10 cellular contexts compared by ENCODE assay signal in genomic region chr20:49413677-49414076, GRCh38.
A peak's percentile ranks its signal among the peaks of the same experiment; 100 is the strongest.
DNase-seq lines count a peak whose midpoint lies in the region; ATAC-seq and TF ChIP-seq lines count a peak whose summit lies in the region.
"Had no signal": no experiment of that assay in that cellular context is flagged by ENCODE, and none has a peak within 500 bp of the region (broad histone marks: within the 10 kb centered on the region; RNA-seq: fewer than 3 reads in every experiment).

No MANE protein-coding gene starts in this region.

- H3K4me1 ChIP-seq in gastroesophageal sphincter (peaks cover 5 to 100% (median 11%) of the 10 kb centered on the region in 3 donors), gastrocnemius medialis (peaks cover 67 to 73% of the 10 kb centered on the region in 2 donors)

- H3K4me3 Mint-ChIP-seq in T-helper 17 cell: no peak overlapping the region
- H3K4me3 Mint-ChIP-seq: CD4-positive, alpha-beta T cell; H9 had no signal

- no peaks in the 10 kb centered on the region for H3K36me3 ChIP-seq in gastroesophageal sphincter
- no peaks in the 10 kb centered on the region for H3K36me3 ChIP-seq in gastrocnemius medialis

- no peaks in the 10 kb centered on the region for H3K4me1 Mint-ChIP-seq in T-helper 17 cell

- no peak for TF ChIP-seq CTCF in gastroesophageal sphincter (IDR thresholded peaks at IDR 0.05)
- no peak for TF ChIP-seq CTCF in gastrocnemius medialis (IDR thresholded peaks at IDR 0.05 in 4 of 5, conservative IDR thresholded peaks at IDR 0.05 in 1 of 5)

- H3K9me3 ChIP-seq in T-helper 17 cell (ENCODE audit: control insufficient read depth, low read length, poor library complexity, severe bottlenecking) (no peaks in the 10 kb centered on the region), gastroesophageal sphincter (no peaks in the 10 kb centered on the region), gastrocnemius medialis (no peaks in the 10 kb centered on the region)

- intact Hi-C loops in gastrocnemius medialis (cut with DNase I; ENCODE audit: low total_unique reads): no loop called here
- intact Hi-C loops in sciatic nerve (cut with DNase I): no loop called here

- DNase-seq in T-helper 17 cell: no peak
- DNase-seq in gastrocnemius medialis: no peak
- DNase-seq in DMS 273 (lab: John Stamatoyannopoulos, UW; ENCODE audit: unreplicated experiment): no peak
- no peak for DNase-seq in AG08395 (ENCODE audit: low spot score)
- no peak for DNase-seq in sciatic nerve (ENCODE audit: low spot score)
- DNase-seq: CD4-positive, alpha-beta T cell; DMS79 treated with DMSO at 0.1 percent for 48 hours; H9 had no signal

- H3K4me3 ChIP-seq in gastroesophageal sphincter: no peak overlapping the region
- H3K4me3 ChIP-seq in gastrocnemius medialis: no peak overlapping the region

- no peak for TF ChIP-seq EP300 in gastroesophageal sphincter (IDR thresholded peaks at IDR 0.05)

- in situ Hi-C loops in gastrocnemius medialis (cut with MboI; ENCODE audit: low sequenced_read_pairs in 4 of 4): no loop called here

- H3K27ac Mint-ChIP-seq in T-helper 17 cell: peak overlapping the region; percentile 6
- H3K27ac Mint-ChIP-seq: CD4-positive, alpha-beta T cell had no signal

- TF ChIP-seq POLR2A in gastroesophageal sphincter (IDR thresholded peaks at IDR 0.05) (no peak), gastrocnemius medialis (IDR thresholded peaks at IDR 0.05) (no peak)

- WGBS in gastroesophageal sphincter (ENCODE audit: low coverage in 1 of 2), 2 donors: 85 to 95% methylated on average over 2 to 4 of the region's 4 CpGs

- H3K27ac ChIP-seq in gastroesophageal sphincter (peak overlapping the region; percentile 37 to 92 (median 89)), gastrocnemius medialis (peak overlapping the region in 3 of 4 donors; percentile 65 to 83 (median 77))
- H3K27ac ChIP-seq: C4-2B had no signal

- no peak for ATAC-seq in T-helper 17 cell
- ATAC-seq in gastroesophageal sphincter: no peak
- no peak for ATAC-seq in gastrocnemius medialis
- no peak for ATAC-seq in sciatic nerve

- peaks cover 73% of the 10 kb centered on the region for H3K27me3 Mint-ChIP-seq in T-helper 17 cell

- H3K27me3 ChIP-seq in gastroesophageal sphincter: no peaks in the 10 kb centered on the region
- no peaks in the 10 kb centered on the region for H3K27me3 ChIP-seq in gastrocnemius medialis

- peaks cover 6% of the 10 kb centered on the region for H3K36me3 Mint-ChIP-seq in T-helper 17 cell (ENCODE audit: low read depth)
